In the genomic region with DNA sequence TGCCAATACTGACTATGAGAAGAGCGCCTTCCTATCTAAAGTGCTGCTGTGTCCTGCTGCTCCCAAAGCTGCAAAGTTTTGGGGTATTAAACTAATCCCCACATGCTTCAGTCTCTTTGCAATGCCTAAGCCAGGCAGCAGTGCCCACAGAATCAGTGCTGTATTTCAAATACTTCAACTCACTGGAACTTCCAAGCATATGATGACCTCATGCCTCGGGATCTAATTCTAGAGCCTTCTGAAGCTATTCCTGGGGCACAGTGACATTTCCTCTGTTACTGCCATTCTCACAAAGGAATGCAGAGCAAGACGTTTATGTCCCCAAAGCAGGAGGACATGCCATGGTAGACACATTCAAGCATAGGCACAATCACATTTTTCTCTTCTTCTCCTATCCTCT, we compare ENCODE assay signal across 2 cellular contexts.
TF ChIP-seq lines count a peak whose summit lies in the region.

No MANE protein-coding gene starts in this region.

TF ChIP-seq in IMR-90, 13 proteins besides CTCF, POLR2A, EP300 and RAD21:
- no peak for TF ChIP-seq ELK1 (IDR thresholded peaks at IDR 0.05; ENCODE audit: borderline replicate concordance, low read depth, low read length)
- no peak for TF ChIP-seq FOS (IDR thresholded peaks at IDR 0.05; ENCODE audit: low read depth, low read length)
- no peak for TF ChIP-seq RCOR1 (IDR thresholded peaks at IDR 0.05; ENCODE audit: insufficient replicate concordance, low read length)
- TF ChIP-seq MXI1 (IDR thresholded peaks at IDR 0.05; ENCODE audit: borderline replicate concordance, low read depth, low read length) = no peak
- TF ChIP-seq CEBPB (IDR thresholded peaks at IDR 0.05; ENCODE audit: low read depth, low read length) = no peak
- no peak for TF ChIP-seq MAFK (IDR thresholded peaks at IDR 0.05; ENCODE audit: low read depth, low read length)
- TF ChIP-seq MAZ (IDR thresholded peaks at IDR 0.05; ENCODE audit: borderline replicate concordance, low read depth, low read length) = no peak
- no peak for TF ChIP-seq USF2 (IDR thresholded peaks at IDR 0.05; ENCODE audit: low read depth, low read length)
- TF ChIP-seq CHD1 (IDR thresholded peaks at IDR 0.05; ENCODE audit: low read depth, low read length) = no peak
- TF ChIP-seq BHLHE40 (IDR thresholded peaks at IDR 0.05; ENCODE audit: low read depth, low read length) = no peak
- TF ChIP-seq SMC3 (IDR thresholded peaks at IDR 0.05; ENCODE audit: low read depth, low read length) = no peak
- no peak for TF ChIP-seq NFE2L2 (IDR thresholded peaks at IDR 0.05; ENCODE audit: low read depth, low read length)
- no peak for TF ChIP-seq RFX5 (IDR thresholded peaks at IDR 0.05; ENCODE audit: low read depth, low read length)
TF ChIP-seq in IMR-90: peak in this region for 0.

TF ChIP-seq in H1, 55 proteins besides CTCF, POLR2A, EP300 and RAD21:
- no peak for TF ChIP-seq NRF1 (IDR thresholded peaks at IDR 0.05; ENCODE audit: low read depth, low read length)
- TF ChIP-seq SUZ12 (IDR thresholded peaks at IDR 0.05; ENCODE audit: low read length) = no peak
- no peak for TF ChIP-seq SRF (IDR thresholded peaks at IDR 0.05; ENCODE audit: low read depth, low read length)
- no peak for TF ChIP-seq KDM4A (IDR thresholded peaks at IDR 0.05; ENCODE audit: low read depth, low read length, severe bottlenecking)
- no peak for TF ChIP-seq SAP30 (IDR thresholded peaks at IDR 0.05; ENCODE audit: insufficient read depth, insufficient replicate concordance, low read length)
- no peak for TF ChIP-seq RFX5 (IDR thresholded peaks at IDR 0.05; ENCODE audit: borderline replicate concordance, low read depth, low read length)
- TF ChIP-seq CHD2 (IDR thresholded peaks at IDR 0.05; ENCODE audit: low read length) = no peak
- TF ChIP-seq CTBP2 (IDR thresholded peaks at IDR 0.05; ENCODE audit: borderline replicate concordance, insufficient read depth, insufficient read length, low read length) = no peak
- TF ChIP-seq TAF7 (optimal IDR thresholded peaks at IDR 0.05; ENCODE audit: borderline replicate concordance, low read depth, low read length) = no peak
- no peak for TF ChIP-seq FOSL1 (IDR thresholded peaks at IDR 0.05; ENCODE audit: insufficient read depth, low read depth, low read length)
